ENCODE assay signal across 8 cellular contexts in genomic region chr7:23277359-23277989, GRCh38. TPM values are rescaled to one million over a fixed set of nuclear protein-coding genes. Genes with fewer than 3 reads are reported as not detected.
DNase-seq lines count a peak whose midpoint lies in the region; ATAC-seq, FAIRE-seq and TF ChIP-seq lines count a peak whose summit lies in the region.

No MANE protein-coding gene starts in this region.

- H2AFZ ChIP-seq in Karpas-422 (ENCODE audit: low read length): no peak overlapping the region
- H2AFZ ChIP-seq in OCI-LY7 (ENCODE audit: low read length): peak overlapping the region; percentile 64; the same call in 1 of the 2 replicates

- H3K79me2 ChIP-seq in Karpas-422 (ENCODE audit: low read length) (no peaks in the 10 kb centered on the region), OCI-LY7 (ENCODE audit: insufficient read depth, low read depth, low read length) (no peaks in the 10 kb centered on the region)

- no peak for DNase-seq in AG04449 (ENCODE audit: low read depth, low spot score)
- peak; percentile 86 for DNase-seq in GF-D8 (lab: John Stamatoyannopoulos, UW)
- DNase-seq in Karpas-422: peak; percentile 91
- DNase-seq in OCI-LY7 (ENCODE audit: low spot score): peak; percentile 82
- peak; percentile 67 for DNase-seq in bronchial epithelial cell (ENCODE audit: low read depth)
- DNase-seq in left lobe of liver (ENCODE audit: low spot score): no peak
- no peak for DNase-seq in transverse colon

- 34 to 37% methylated on average over 5 to 6 of the region's 6 CpGs for WGBS in transverse colon (ENCODE audit: low coverage in 1 of 2), 2 donors

- H3K4me1 ChIP-seq in Karpas-422 (ENCODE audit: low read length): peaks cover 27% of the 10 kb centered on the region
- H3K4me1 ChIP-seq in OCI-LY7 (ENCODE audit: insufficient read depth, low read length, poor library complexity, severe bottlenecking): peaks cover 15% of the 10 kb centered on the region
- peaks cover 0 to 8% (median 3%) of the 10 kb centered on the region in 4 donors for H3K4me1 ChIP-seq in transverse colon

- H3K9me3 ChIP-seq in Karpas-422 (ENCODE audit: low read length): no peaks in the 10 kb centered on the region
- H3K9me3 ChIP-seq in OCI-LY7 (ENCODE audit: low read length): no peaks in the 10 kb centered on the region
- H3K9me3 ChIP-seq in transverse colon: no peaks in the 10 kb centered on the region

- TF ChIP-seq CTCF in AG04449 (IDR thresholded peaks at IDR 0.05; ENCODE audit: insufficient read depth, low read length, missing control alignments): peak; percentile 80
- peak; percentile 92 for TF ChIP-seq CTCF in OCI-LY7 (conservative IDR thresholded peaks at IDR 0.05; ENCODE audit: low read length)
- peak; percentile 80 for TF ChIP-seq CTCF in bronchial epithelial cell (IDR thresholded peaks at IDR 0.05; ENCODE audit: insufficient read depth, low read length, severe bottlenecking)
- peak; percentile 48 to 71 (median 63) for TF ChIP-seq CTCF in transverse colon (IDR thresholded peaks at IDR 0.05)

- H4K20me1 ChIP-seq in Karpas-422 (ENCODE audit: insufficient read depth, low read depth, low read length) (no peaks in the 10 kb centered on the region), OCI-LY7 (ENCODE audit: insufficient read depth, low read length) (no peaks in the 10 kb centered on the region)

- no TSS peak for BruUV-seq in OCI-LY7 (replicated peaks; lab: Mats Ljungman, UMichigan)

- CTCF ChIA-PET in AG04449 (lab: Yijun Ruan, JAX) (interaction anchor here (0.6 to 14.3 kb wide), 38 partner anchors 7 to 436 kb away, joined by 3 to 310 read pairs (median 5); partner anchors contain the start of genes GPNMB and TRA2A), OCI-LY7 (lab: Charles Lee; ENCODE audit: unreplicated experiment) (interaction anchor here (0.6 to 0.9 kb wide), 2 partner anchors 81 to 263 kb away, joined by 3 to 4 read pairs; no protein-coding TSS in a partner anchor)

- no peaks in the 10 kb centered on the region for H3K36me3 ChIP-seq in Karpas-422 (ENCODE audit: insufficient read depth, low read length)
- H3K36me3 ChIP-seq in OCI-LY7 (ENCODE audit: insufficient read depth, low read length): no peaks in the 10 kb centered on the region
- no peaks in the 10 kb centered on the region for H3K36me3 ChIP-seq in bronchial epithelial cell (ENCODE audit: control insufficient read depth, insufficient read depth, low read length)
- H3K36me3 ChIP-seq in transverse colon: no peaks in the 10 kb centered on the region

- H3K27me3 ChIP-seq in Karpas-422 (ENCODE audit: low read length) (no peaks in the 10 kb centered on the region), bronchial epithelial cell (ENCODE audit: control insufficient read depth, insufficient read depth, low read length) (peaks cover 2% of the 10 kb centered on the region), transverse colon (no peaks in the 10 kb centered on the region)

- POLR2A ChIA-PET in AG04449 (lab: Yijun Ruan, JAX): no interaction called here
- POLR2A ChIA-PET in OCI-LY7 (lab: Charles Lee): no interaction called here

- no peak for TF ChIP-seq EP300 in transverse colon (IDR thresholded peaks at IDR 0.05; ENCODE audit: low read depth)

- H3K27ac ChIP-seq in Karpas-422 (ENCODE audit: low read length) (no peak overlapping the region), OCI-LY7 (ENCODE audit: low read depth, low read length, poor library complexity, severe bottlenecking) (no peak overlapping the region), transverse colon (no peak overlapping the region)

- H3K9me2 ChIP-seq in Karpas-422 (replicated peaks; ENCODE audit: insufficient read depth, low read length): no peaks in the 10 kb centered on the region
- no peaks in the 10 kb centered on the region for H3K9me2 ChIP-seq in OCI-LY7 (ENCODE audit: insufficient read depth, low read length)

- peak; percentile 79 for ATAC-seq in left lobe of liver
- no peak for ATAC-seq in GM19397 (IDR thresholded peaks at IDR 0.05; ENCODE audit: unreplicated experiment)

- H3K4me3 ChIP-seq in AG04449 (ENCODE audit: low read depth, low read length) (no peak overlapping the region), Karpas-422 (ENCODE audit: low read length) (no peak overlapping the region), OCI-LY7 (ENCODE audit: low read depth, low read length, poor library complexity, severe bottlenecking) (no peak overlapping the region), bronchial epithelial cell (ENCODE audit: low read depth, low read length) (no peak overlapping the region), transverse colon (no peak overlapping the region)

- H3K4me2 ChIP-seq in Karpas-422 (ENCODE audit: low read depth, low read length, poor library complexity, severe bottlenecking): no peak overlapping the region
- no peak overlapping the region for H3K4me2 ChIP-seq in OCI-LY7 (ENCODE audit: low read length)

- no peak for TF ChIP-seq POLR2A in transverse colon (IDR thresholded peaks at IDR 0.05)

- intact Hi-C loops in OCI-LY7 (cut with micrococcal nuclease; ENCODE audit: unreplicated experiment): loop anchor here (5.0 kb wide), 4 partner anchors 80 to 435 kb away; partner anchors contain the start of genes IGF2BP3 and STK31
- intact Hi-C loops in transverse colon (cut with DNase I; ENCODE audit: low total_unique reads): no loop called here

- no peak for FAIRE-seq in bronchial epithelial cell (lab: Jason Lieb, UNC)

- H3K9ac ChIP-seq in Karpas-422 (ENCODE audit: low read length): no peak overlapping the region

- in situ Hi-C loops in transverse colon (cut with MboI; ENCODE audit: low pct_ligation_motif_present in 1 of 4, low pct_unique_long_range_greater_than_20kb in 1 of 4, low sequenced_read_pairs in 3 of 4): loop anchor here in 1 of 4 donors (10.0 kb wide), 1 partner anchor 173 kb away; the partner anchor contains the start of gene KLHL7

RNA-seq across cellular contexts. Expression of gene MALSU1, which starts 21.7 kb away (rescaled TPM):
- 92.2 and 169 TPM in 2 replicates for total RNA-seq in Karpas-422 (2014; rRNA removed; shearing (Covaris generic); ENCODE audit: low replicate concordance)
- 107 and 132 TPM in 2 replicates for total RNA-seq in OCI-LY7 (2014; rRNA removed; shearing (Covaris generic))
- total RNA-seq in OCI-LY7 (2022): 56.1 and 66.4 TPM in 2 replicates
- 61.6 and 81.5 TPM in 2 replicates for total RNA-seq in bronchial epithelial cell
- total RNA-seq in left lobe of liver: 44.4 TPM
- 100 to 1,000 TPM in 1 of 4 donors, 10 to 100 TPM in 2, not detected in 1; 26.2 to 165 (median 50.1) TPM for total RNA-seq in transverse colon

RNA-seq across cellular contexts. Expression of gene GPNMB, which starts 30.9 kb away (rescaled TPM):
- 6.3 and 11.8 TPM in 2 replicates for total RNA-seq in Karpas-422 (2014; rRNA removed; shearing (Covaris generic); ENCODE audit: low replicate concordance)
- 0.70 and 1.4 TPM in 2 replicates for total RNA-seq in OCI-LY7 (2014; rRNA removed; shearing (Covaris generic))
- total RNA-seq in OCI-LY7 (2022) (3.0 and 3.5 TPM in 2 replicates), bronchial epithelial cell (13.4 and 57.0 TPM in 2 replicates), left lobe of liver (5.0 TPM), transverse colon (10 to 100 TPM in 3 of 4 donors, 1 to 10 TPM in 1; 8.0 to 36.5 (median 27.1) TPM)

Comparison
In these comparisons a context has a peak if more than half of its experiments do, and no peak if none do; other contexts are left out.
1. DNase-seq: peak in GF-D8 (single experiment), Karpas-422 (single experiment), OCI-LY7 (single experiment) and bronchial epithelial cell (single experiment); none in AG04449 (single experiment), left lobe of liver (single experiment) and transverse colon (single experiment).
2. Peak in every context shown above with its lines, with median percentiles within 50 percentile points of each other: CTCF ChIP-seq.